8 cellular contexts compared by ENCODE assay signal in genomic region chr5:136020383-136021015, GRCh38. TPM values are rescaled to one million over a fixed set of nuclear protein-coding genes. Genes with fewer than 3 reads are reported as not detected.
A peak's percentile ranks its signal among the peaks of the same experiment; 100 is the strongest.
DNase-seq lines count a peak whose midpoint lies in the region; ATAC-seq and TF ChIP-seq lines count a peak whose summit lies in the region.

No MANE protein-coding gene starts in this region.

- no peaks in the 10 kb centered on the region for H3K36me3 ChIP-seq in testis (ENCODE audit: low read depth, missing control alignments)

- H3K9me3 ChIP-seq in testis, result no peaks in the 10 kb centered on the region

- peaks cover 4% of the 10 kb centered on the region for H3K4me1 ChIP-seq in testis

- no peaks in the 10 kb centered on the region for H3K27me3 ChIP-seq in testis

- peak; percentile 85 for DNase-seq in NCI-H446 treated with DMSO at 0.1 percent for 48 hours (lab: John Stamatoyannopoulos, UW)
- peak; percentile 72 for DNase-seq in coronary artery (ENCODE audit: low spot score)
- DNase-seq in sciatic nerve (ENCODE audit: low spot score), result no peak
- no peak for DNase-seq in NCI-H82 treated with DMSO at 0.1 percent for 48 hours (lab: John Stamatoyannopoulos, UW; ENCODE audit: unreplicated experiment)
- DNase-seq in testis, result no peak

- 80 to 86% methylated on average over 10 of the region's 10 CpGs for WGBS in testis, 2 donors

- intact Hi-C loops in sciatic nerve (cut with DNase I), result no loop called here
- intact Hi-C loops in testis (cut with DNase I; ENCODE audit: low total_unique reads), result no loop called here

- no peak for TF ChIP-seq CTCF in coronary artery (IDR thresholded peaks at IDR 0.05)
- no peak for TF ChIP-seq CTCF in testis (IDR thresholded peaks at IDR 0.05)

- no peak for TF ChIP-seq POLR2A in testis (IDR thresholded peaks at IDR 0.05)

- H3K4me3 ChIP-seq in coronary artery (peak overlapping the region; percentile 29), testis (no peak overlapping the region)

- ATAC-seq in GM18502 (IDR thresholded peaks at IDR 0.05; ENCODE audit: poor library complexity, unreplicated experiment), result peak; percentile 65
- ATAC-seq in sciatic nerve, result peak; percentile 40
- ATAC-seq in HG03025 (IDR thresholded peaks at IDR 0.05; ENCODE audit: low FRiP score, unreplicated experiment), result no peak
- ATAC-seq in HG03439 (IDR thresholded peaks at IDR 0.05; ENCODE audit: unreplicated experiment), result no peak

- H3K27ac ChIP-seq in coronary artery (peak overlapping the region in 1 of 2 donors; percentile 27), testis (no peak overlapping the region)

RNA-seq across cellular contexts. Expression of gene TGFBI, which starts 8.3 kb away (rescaled TPM):
- total RNA-seq in sciatic nerve, result 232 TPM
- total RNA-seq in testis, result 10 to 100 TPM in 1 of 2 donors, 1 to 10 TPM in 1; 9.0 to 15.4 TPM
- polyA plus RNA-seq in testis (ENCODE audit: insufficient read depth, low read depth, low replicate concordance), result 77.2 TPM

Comparison
In these comparisons a context has a peak if more than half of its experiments do, and no peak if none do; other contexts are left out.
1. ATAC-seq: peak in GM18502 (single experiment) and sciatic nerve (single experiment); none in HG03025 (single experiment) and HG03439 (single experiment).
2. DNase-seq: peak in NCI-H446 treated with DMSO at 0.1 percent for 48 hours (single experiment) and coronary artery (single experiment); none in sciatic nerve (single experiment), NCI-H82 treated with DMSO at 0.1 percent for 48 hours (single experiment) and testis (single experiment).
3. RNA of gene TGFBI, which starts 8.3 kb away (total RNA-seq): 232 TPM in sciatic nerve (single experiment); 9.0 to 15.4 TPM in testis; every median in the first group is over 10 times any median in the second.